ENCODE assay signal across 12 cellular contexts in the genomic region with DNA sequence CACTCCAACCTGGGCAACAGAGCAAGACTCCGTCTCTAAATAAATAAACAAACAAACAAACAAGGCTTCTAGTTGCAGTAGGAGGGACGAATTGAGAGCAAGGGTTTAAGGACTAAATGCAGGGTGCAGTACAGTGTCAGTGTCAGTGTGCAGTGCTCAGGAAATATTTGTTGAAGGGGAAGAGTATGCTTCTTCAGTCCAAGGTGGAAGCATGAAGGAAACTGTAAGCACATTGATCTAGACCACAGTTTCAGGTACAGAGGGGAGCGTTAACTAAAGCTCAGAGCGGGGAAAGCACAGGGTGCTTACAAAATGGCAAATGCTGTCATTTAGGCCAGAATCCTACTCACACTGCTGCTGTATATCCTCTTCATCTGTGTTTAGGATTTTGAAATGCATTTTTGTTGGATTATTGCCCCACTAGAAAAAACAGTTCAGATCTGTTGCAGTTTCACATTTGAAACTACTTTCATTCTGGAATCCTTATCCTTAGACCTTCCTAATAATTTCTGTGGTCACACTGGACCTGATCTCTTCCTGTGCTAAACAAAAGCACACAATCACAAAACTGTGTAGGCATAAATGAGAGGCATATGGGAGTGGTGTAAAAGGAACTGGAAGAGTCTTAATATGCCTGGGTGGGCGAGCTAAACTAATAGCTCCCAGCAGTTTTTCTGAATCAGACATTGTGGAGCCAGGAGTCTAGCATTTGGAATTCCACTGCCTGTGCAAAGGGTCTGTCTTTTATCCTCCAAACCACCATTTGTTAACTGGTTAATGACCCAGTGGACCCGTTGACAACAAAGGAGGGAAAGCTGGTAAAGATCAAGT. TPM values are rescaled to one million over a fixed set of nuclear protein-coding genes. Genes with fewer than 3 reads are reported as not detected.
A peak's percentile ranks its signal among the peaks of the same experiment; 100 is the strongest.
DNase-seq lines count a peak whose midpoint lies in the region; ATAC-seq and TF ChIP-seq lines count a peak whose summit lies in the region.
"Had no signal": no experiment of that assay in that cellular context is flagged by ENCODE, and none has a peak within 500 bp of the region (broad histone marks: within the 10 kb centered on the region; RNA-seq: fewer than 3 reads in every experiment).

No MANE protein-coding gene starts in this region.

- no peaks in the 10 kb centered on the region for H3K27me3 Mint-ChIP-seq in activated CD4-positive, alpha-beta memory T cell treated with anti-CD3 and anti-CD28 coated beads for 36 hours

- H3K4me3 ChIP-seq in cardiac muscle cell (no peak overlapping the region), right lobe of liver (no peak overlapping the region), transverse colon (no peak overlapping the region), psoas muscle (no peak overlapping the region)
- H3K4me3 ChIP-seq: BLaER1 treated with 17β-estradiol and CSF1 and Interleukin-3, amounts not matched to agents 10 nM and 100 nM had no signal

- H3K9me3 ChIP-seq in cardiac muscle cell (ENCODE audit: low read depth) (no peaks in the 10 kb centered on the region), right lobe of liver (no peaks in the 10 kb centered on the region), transverse colon (no peaks in the 10 kb centered on the region), psoas muscle (no peaks in the 10 kb centered on the region)

- H3K4me1 Mint-ChIP-seq in activated CD4-positive, alpha-beta memory T cell treated with anti-CD3 and anti-CD28 coated beads for 36 hours (ENCODE audit: low read depth), result peaks cover 20% of the 10 kb centered on the region

- in situ Hi-C loops in transverse colon (cut with MboI; ENCODE audit: low pct_ligation_motif_present in 1 of 4, low pct_unique_long_range_greater_than_20kb in 1 of 4, low sequenced_read_pairs in 3 of 4), result no loop called here

- 51% methylated on average over 6 of the region's 6 CpGs for WGBS in right lobe of liver (ENCODE audit: insufficient coverage, low coverage, low lambda C conversion rate, missing lambda C conversion rate)
- 44 to 54% methylated on average over 6 of the region's 6 CpGs for WGBS in transverse colon (ENCODE audit: low coverage in 1 of 2), 2 donors
- 77 to 86% (median 81%) methylated on average over 6 of the region's 6 CpGs for WGBS in psoas muscle, 3 donors

- no peaks in the 10 kb centered on the region for H3K36me3 Mint-ChIP-seq in activated CD4-positive, alpha-beta memory T cell treated with anti-CD3 and anti-CD28 coated beads for 36 hours

- no peak overlapping the region for H3K4me3 Mint-ChIP-seq in activated CD4-positive, alpha-beta memory T cell treated with anti-CD3 and anti-CD28 coated beads for 36 hours

- CTCF ChIA-PET in activated CD4-positive, alpha-beta memory T cell treated with anti-CD3 and anti-CD28 coated beads for 36 hours (lab: Charles Lee), result interaction anchor here (0.7 kb wide), 2 partner anchors 59 to 491 kb away, joined by 3 to 5 read pairs; no protein-coding TSS in a partner anchor

- POLR2A ChIA-PET in activated CD4-positive, alpha-beta memory T cell treated with anti-CD3 and anti-CD28 coated beads for 36 hours (lab: Charles Lee), result interaction anchor here (1.2 kb wide), 1 partner anchor 14 kb away, joined by 4 read pairs; no protein-coding TSS in a partner anchor

- no peak overlapping the region for H3K27ac Mint-ChIP-seq in activated CD4-positive, alpha-beta memory T cell treated with anti-CD3 and anti-CD28 coated beads for 36 hours

- H3K27me3 ChIP-seq in cardiac muscle cell (no peaks in the 10 kb centered on the region), right lobe of liver (no peaks in the 10 kb centered on the region), transverse colon (no peaks in the 10 kb centered on the region), psoas muscle (ENCODE audit: insufficient read depth in 3 of 3, low read length in 2 of 3) (no peaks in the 10 kb centered on the region)
- H3K27me3 ChIP-seq: BLaER1 treated with 17β-estradiol and CSF1 and Interleukin-3, amounts not matched to agents 10 nM and 100 nM had no signal

- no peak for TF ChIP-seq POLR2A in right lobe of liver (IDR thresholded peaks at IDR 0.05)
- TF ChIP-seq POLR2A in transverse colon (IDR thresholded peaks at IDR 0.05), result no peak

- ATAC-seq in Right ventricle myocardium inferior (no peak), right lobe of liver (peak in 3 of 4 donors; percentile 10 to 31 (median 20)), psoas muscle (no peak)

- intact Hi-C loops in Right ventricle myocardium inferior (cut with DNase I), result no loop called here
- intact Hi-C loops in right lobe of liver (cut with DNase I), result no loop called here
- intact Hi-C loops in transverse colon (cut with DNase I; ENCODE audit: low total_unique reads), result no loop called here
- intact Hi-C loops in activated CD4-positive, alpha-beta memory T cell treated with anti-CD3 and anti-CD28 coated beads for 36 hours (cut with micrococcal nuclease), result no loop called here
- intact Hi-C loops in psoas muscle (cut with DNase I), result no loop called here

- no peaks in the 10 kb centered on the region for H3K9me3 Mint-ChIP-seq in activated CD4-positive, alpha-beta memory T cell treated with anti-CD3 and anti-CD28 coated beads for 36 hours

- H3K36me3 ChIP-seq in cardiac muscle cell (no peaks in the 10 kb centered on the region), right lobe of liver (no peaks in the 10 kb centered on the region), transverse colon (no peaks in the 10 kb centered on the region), psoas muscle (ENCODE audit: insufficient read depth in 1 of 2, low read depth in 1 of 2) (no peaks in the 10 kb centered on the region)

- TF ChIP-seq EP300 in transverse colon (IDR thresholded peaks at IDR 0.05; ENCODE audit: low read depth), result no peak

- H3K27ac ChIP-seq in cardiac muscle cell (peak overlapping the region; percentile 95), right lobe of liver (peak overlapping the region in 1 of 3 donors; percentile 7), transverse colon (peak overlapping the region; percentile 25 to 60 (median 46)), psoas muscle (no peak overlapping the region)
- H3K27ac ChIP-seq: BLaER1 treated with 17β-estradiol and CSF1 and Interleukin-3, amounts not matched to agents 10 nM and 100 nM had no signal

- DNase-seq in cardiac muscle cell (ENCODE audit: low read depth in 1 of 2, low spot score in 1 of 2) (peak; percentile 60 to 66), Right ventricle myocardium inferior (ENCODE audit: missing footprints) (no peak), astrocyte of the hippocampus (ENCODE audit: low read depth, low spot score) (peak; percentile 79), right lobe of liver (no peak), transverse colon (no peak), NCI-H774 (lab: John Stamatoyannopoulos, UW) (no peak), psoas muscle (no peak)
- no peak for DNase-seq in activated CD4-positive, alpha-beta memory T cell treated with anti-CD3 and anti-CD28 coated beads for 36 hours
- DNase-seq: caudate nucleus, NCI-H2107, nucleus accumbens had no signal

- no peak for TF ChIP-seq CTCF in cardiac muscle cell (IDR thresholded peaks at IDR 0.05; ENCODE audit: low read depth, low read length)
- TF ChIP-seq CTCF in right lobe of liver (IDR thresholded peaks at IDR 0.05), result no peak
- no peak for TF ChIP-seq CTCF in transverse colon (IDR thresholded peaks at IDR 0.05)
- no peak for TF ChIP-seq CTCF in psoas muscle (IDR thresholded peaks at IDR 0.05)

- H3K4me1 ChIP-seq in cardiac muscle cell (ENCODE audit: low read depth) (peaks cover 25% of the 10 kb centered on the region), right lobe of liver (peaks cover 0 to 16% (median 6%) of the 10 kb centered on the region in 4 donors), transverse colon (peaks cover 16 to 50% (median 34%) of the 10 kb centered on the region in 4 donors), psoas muscle (peaks cover 16% of the 10 kb centered on the region)

RNA-seq across cellular contexts. Expression of gene CBFA2T2, which starts 41.4 kb away (rescaled TPM):
- 28.1 and 53.1 TPM in 2 replicates for total RNA-seq in cardiac muscle cell
- 36.7 and 57.0 TPM in 2 replicates for polyA plus RNA-seq in cardiac muscle cell
- total RNA-seq in Right ventricle myocardium inferior, result 11.3 TPM
- total RNA-seq in right lobe of liver, result 1 to 10 TPM; 4.5 to 7.3 (median 5.6) TPM
- total RNA-seq in transverse colon, result 10 to 100 TPM; 35.8 to 62.3 (median 46.6) TPM
- total RNA-seq in activated CD4-positive, alpha-beta memory T cell treated with anti-CD3 and anti-CD28 coated beads for 36 hours, result 10 to 100 TPM; 10.9 to 12.9 TPM
- total RNA-seq in psoas muscle, result 1 to 10 TPM; 7.0 to 9.3 (median 7.7) TPM
- 1 to 10 TPM; 3.8 to 6.6 (median 3.9) TPM for polyA plus RNA-seq in psoas muscle

Comparison
In these comparisons a context has a peak if more than half of its experiments do, and no peak if none do; other contexts are left out.
1. DNase-seq: peak in cardiac muscle cell (2 of 2) and astrocyte of the hippocampus (single experiment); none in Right ventricle myocardium inferior (single experiment), right lobe of liver (0 of 3), transverse colon (single experiment), activated CD4-positive, alpha-beta memory T cell treated with anti-CD3 and anti-CD28 coated beads for 36 hours (single experiment), NCI-H774 (single experiment) and psoas muscle (0 of 2).
2. ATAC-seq: peak in right lobe of liver (3 of 4); none in Right ventricle myocardium inferior (single experiment) and psoas muscle (0 of 4).